ENCODE assay signal across 8 cellular contexts in genomic region chr7:156950381-156950858, GRCh38. TPM values are rescaled to one million over a fixed set of nuclear protein-coding genes. Genes with fewer than 3 reads are reported as not detected.
DNase-seq lines count a peak whose midpoint lies in the region; ATAC-seq and TF ChIP-seq lines count a peak whose summit lies in the region.

No MANE protein-coding gene starts in this region.

- H3K27ac ChIP-seq in mammary epithelial cell (ENCODE audit: insufficient read depth, low read depth, low read length) = peak overlapping the region; percentile 69
- no peak overlapping the region for H3K27ac ChIP-seq in muscle layer of colon (ENCODE audit: low read depth, low read length)

- H3K36me3 ChIP-seq in mammary epithelial cell (ENCODE audit: insufficient read depth, low read length) (peaks cover 23% of the 10 kb centered on the region), muscle layer of colon (ENCODE audit: insufficient read depth, low read length) (peaks cover 31% of the 10 kb centered on the region)

- peak; percentile 36 for DNase-seq in CD1c-positive myeloid dendritic cell (ENCODE audit: extremely low spot score)
- peak; percentile 9 to 28 for DNase-seq in Kasumi-1 (lab: John Stamatoyannopoulos, UW)
- DNase-seq in mammary epithelial cell = peak; percentile 43
- no peak for DNase-seq in activated CD4-positive, CD25-positive, alpha-beta regulatory T cell treated with anti-CD3 and anti-CD28 coated beads, Interleukin-2, amount 50 U/mL, for 72 hours
- no peak for DNase-seq in dedifferentiated amniotic fluid mesenchymal stem cell (ENCODE audit: extremely low spot score)
- DNase-seq in SK-N-DZ (ENCODE audit: low spot score) = no peak

- BruUV-seq in mammary epithelial cell (replicated peaks; lab: Mats Ljungman, UMichigan) = no TSS peak

- H3K9ac ChIP-seq in mammary epithelial cell (ENCODE audit: insufficient read depth, low read length) (peak overlapping the region; percentile 77), muscle layer of colon (ENCODE audit: low read length) (peak overlapping the region; percentile 45)

- no peaks in the 10 kb centered on the region for H3K9me3 ChIP-seq in mammary epithelial cell (replicated peaks; ENCODE audit: insufficient read depth, low read length)
- H3K9me3 ChIP-seq in muscle layer of colon (ENCODE audit: low read length) = no peaks in the 10 kb centered on the region

- H3K4me1 ChIP-seq in mammary epithelial cell (ENCODE audit: insufficient read depth, low read length) (peaks cover 26% of the 10 kb centered on the region), muscle layer of colon (ENCODE audit: insufficient read depth, low read length) (peaks cover 18% of the 10 kb centered on the region)

- peaks cover 59% of the 10 kb centered on the region for H3K79me2 ChIP-seq in mammary epithelial cell (ENCODE audit: insufficient read depth, low read length)

- peak overlapping the region; percentile 93 for H3K4me2 ChIP-seq in mammary epithelial cell (ENCODE audit: insufficient read depth, low read depth, low read length)

- no peak for ATAC-seq in HG03457 (IDR thresholded peaks at IDR 0.05; ENCODE audit: unreplicated experiment)

- CTCF ChIA-PET in mammary epithelial cell (lab: Charles Lee; ENCODE audit: low non-redundant PET) = no interaction called here

- dilution Hi-C loops in mammary epithelial cell (cut with HindIII; ENCODE audit: low sequenced_read_pairs) = no loop called here

- no peaks in the 10 kb centered on the region for H3K27me3 ChIP-seq in mammary epithelial cell (ENCODE audit: insufficient read depth, low read length)
- no peaks in the 10 kb centered on the region for H3K27me3 ChIP-seq in muscle layer of colon (ENCODE audit: control insufficient read depth in 1 of 2, insufficient read depth in 2 of 2, low read length in 2 of 2)

- intact Hi-C loops in mammary epithelial cell (cut with micrococcal nuclease) = loop anchor here (2.0 kb wide), 1 partner anchor 322 kb away; no protein-coding TSS in a partner anchor

- peak overlapping the region; percentile 81 for H2AFZ ChIP-seq in mammary epithelial cell (ENCODE audit: low read depth, low read length)

- in situ Hi-C loops in mammary epithelial cell (cut with MboI; ENCODE audit: low sequenced_read_pairs in 2 of 2) = loop anchor here in 1 of 2 donors (25.0 kb wide), 2 partner anchors 212 to 437 kb away; no protein-coding TSS in a partner anchor

- 2% methylated on average over 11 of the region's 21 CpGs for WGBS in mammary epithelial cell (ENCODE audit: low coverage, missing lambda C conversion rate)

- no peaks in the 10 kb centered on the region for H4K20me1 ChIP-seq in mammary epithelial cell (ENCODE audit: insufficient read depth, low read length)

- peak overlapping the region; percentile 77 to 95 (median 88) for H3K4me3 ChIP-seq in mammary epithelial cell (replicated peaks in 1 of 3; ENCODE audit: insufficient read depth in 1 of 3, low read depth in 2 of 3, low read length in 3 of 3)
- peak overlapping the region; percentile 91 to 96 for H3K4me3 ChIP-seq in muscle layer of colon (ENCODE audit: low read depth in 1 of 2, low read length in 2 of 2)

- TF ChIP-seq CTCF in mammary epithelial cell (conservative IDR thresholded peaks at IDR 0.05 in 1 of 2, IDR thresholded peaks at IDR 0.05 in 1 of 2; ENCODE audit: extremely low read depth in 1 of 2, insufficient read depth in 1 of 2, low read depth in 1 of 2, low read length in 2 of 2) = no peak

RNA-seq across cellular contexts. Expression of gene NOM1, which starts 0.9 kb away (rescaled TPM):
- total RNA-seq in mammary epithelial cell = 10 to 100 TPM; 13.5 to 30.2 TPM
- 8.2 TPM for polyA plus RNA-seq in mammary epithelial cell
- 23.6 TPM for polyA minus RNA-seq in mammary epithelial cell
- polyA plus RNA-seq in SK-N-DZ (2014; cell fraction: cytosol; rRNA removed) = 10.6 and 12.6 TPM in 2 replicates
- polyA plus RNA-seq in SK-N-DZ (2014; cell fraction: nucleus; rRNA removed) = 14.4 and 44.8 TPM in 2 replicates

RNA-seq across cellular contexts. Expression of gene LMBR1, which starts 57.4 kb away (rescaled TPM):
- 10 to 100 TPM; 63.7 to 65.6 TPM for total RNA-seq in mammary epithelial cell
- polyA plus RNA-seq in mammary epithelial cell = 24.1 TPM
- 85.6 TPM for polyA minus RNA-seq in mammary epithelial cell
- polyA plus RNA-seq in SK-N-DZ (2014; cell fraction: cytosol; rRNA removed) = 21.9 and 24.9 TPM in 2 replicates
- polyA plus RNA-seq in SK-N-DZ (2014; cell fraction: nucleus; rRNA removed) = 51.7 and 56.1 TPM in 2 replicates

Comparison
In these comparisons a context has a peak if more than half of its experiments do, and no peak if none do; other contexts are left out.
1. DNase-seq: peak in CD1c-positive myeloid dendritic cell (single experiment), Kasumi-1 (2 of 2) and mammary epithelial cell (single experiment); none in activated CD4-positive, CD25-positive, alpha-beta regulatory T cell treated with anti-CD3 and anti-CD28 coated beads, Interleukin-2, amount 50 U/mL, for 72 hours (single experiment), dedifferentiated amniotic fluid mesenchymal stem cell (single experiment) and SK-N-DZ (single experiment).